ENCODE assay signal across 8 cellular contexts in genomic region chr14:69260246-69260978, GRCh38. TPM values are rescaled to one million over a fixed set of nuclear protein-coding genes. Genes with fewer than 3 reads are reported as not detected.
DNase-seq lines count a peak whose midpoint lies in the region; ATAC-seq, FAIRE-seq and TF ChIP-seq lines count a peak whose summit lies in the region.

No MANE protein-coding gene starts in this region.

- H3K4me1 ChIP-seq in mesodermal cell (ENCODE audit: control insufficient read depth, insufficient read depth, low read length, poor library complexity, severe bottlenecking): peaks cover 15% of the 10 kb centered on the region

- intact Hi-C loops in dorsolateral prefrontal cortex (cut with DNase I): loop anchor here (10.0 kb wide), 2 partner anchors 94 to 134 kb away; partner anchors contain the start of genes ERH (in 1 of the 2) and SLC39A9 (in 1 of the 2)

- no peak for TF ChIP-seq POLR2A in H54 (IDR thresholded peaks at IDR 0.05; ENCODE audit: low read depth, low read length)

- DNase-seq in EL (peak; percentile 38), NCI-H1105 (lab: John Stamatoyannopoulos, UW) (peak; percentile 25), dorsolateral prefrontal cortex (peak in 2 of 10 donors; percentile 22 to 31), NK-92 (lab: John Stamatoyannopoulos, UW; ENCODE audit: unreplicated experiment) (no peak), GM19239 (ENCODE audit: insufficient read length, low spot score) (no peak), H54 (ENCODE audit: insufficient read length, low spot score) (no peak)

- no peak for TF ChIP-seq CTCF in dorsolateral prefrontal cortex (IDR thresholded peaks at IDR 0.05 in 54 of 56, conservative IDR thresholded peaks at IDR 0.05 in 2 of 56; ENCODE audit: low read depth in 1 of 56, partially characterized antibody in 56 of 56)

- ATAC-seq in HG03439 (IDR thresholded peaks at IDR 0.05; ENCODE audit: unreplicated experiment): no peak

- FAIRE-seq in GM19239 (lab: Jason Lieb, UNC): no peak
- FAIRE-seq in H54 (lab: Jason Lieb, UNC): no peak

- H3K36me3 ChIP-seq in mesodermal cell (ENCODE audit: control insufficient read depth, insufficient read depth, low read length): no peaks in the 10 kb centered on the region

- H3K4me3 ChIP-seq in dorsolateral prefrontal cortex: peak overlapping the region; percentile 43 to 85 (median 70)
- H3K4me3 ChIP-seq in mesodermal cell (ENCODE audit: extremely low read depth, insufficient read depth, low read length, poor library complexity, severe bottlenecking): peak overlapping the region; percentile 48

- H3K27me3 ChIP-seq in dorsolateral prefrontal cortex: peaks cover 0 to 25% (median 0%) of the 10 kb centered on the region in 45 donors

- H3K27ac ChIP-seq in dorsolateral prefrontal cortex: peak overlapping the region in 23 of 59 donors; percentile 8 to 69 (median 44)
- H3K27ac ChIP-seq in mesodermal cell (ENCODE audit: low read depth, low read length, severe bottlenecking): no peak overlapping the region

- H3K9me3 ChIP-seq in mesodermal cell (ENCODE audit: control insufficient read depth, low read length): no peaks in the 10 kb centered on the region

- 0 to 1% methylated on average over 29 to 37 of the region's 80 CpGs for WGBS in mesodermal cell (ENCODE audit: insufficient coverage in 2 of 2), 2 experiments

RNA-seq across cellular contexts. Expression of gene GALNT16, which starts 0.5 kb away (rescaled TPM):
- 10 to 100 TPM; 17.2 to 81.2 (median 55.6) TPM for total RNA-seq in dorsolateral prefrontal cortex
- polyA plus RNA-seq in mesodermal cell (2013, experiment 1 of 2): 2.7 TPM
- 2.1 TPM for polyA plus RNA-seq in mesodermal cell (2013, experiment 2 of 2)

Comparison
In these comparisons a context has a peak if more than half of its experiments do, and no peak if none do; other contexts are left out.
1. DNase-seq: peak in EL (single experiment) and NCI-H1105 (single experiment); none in NK-92 (single experiment), GM19239 (single experiment) and H54 (single experiment).